9 cellular contexts compared by ENCODE assay signal in the genomic region with DNA sequence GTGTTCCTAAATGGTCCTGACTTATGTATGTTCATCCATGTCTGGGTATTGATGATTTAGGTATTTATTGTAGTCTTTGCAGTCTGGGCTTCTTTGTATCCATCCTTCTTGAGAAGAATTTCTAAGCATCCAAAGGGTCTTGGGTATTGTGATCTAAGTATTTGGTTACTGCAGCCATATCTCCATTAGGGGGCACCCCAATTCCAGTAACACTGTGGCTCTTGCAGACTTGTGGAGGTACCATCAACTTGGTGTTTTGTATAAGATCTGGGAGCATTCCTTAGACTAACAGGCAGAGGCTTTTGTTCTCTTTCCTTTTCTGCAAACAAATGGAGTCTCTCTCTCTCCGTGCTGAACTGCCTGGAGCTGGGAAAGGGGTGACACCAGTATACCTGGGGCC.
DNase-seq lines count a peak whose midpoint lies in the region; ATAC-seq, FAIRE-seq and TF ChIP-seq lines count a peak whose summit lies in the region.
"Had no signal": no experiment of that assay in that cellular context is flagged by ENCODE, and none has a peak within 500 bp of the region (broad histone marks: within the 10 kb centered on the region; RNA-seq: fewer than 3 reads in every experiment).

No MANE protein-coding gene starts in this region.

- no peak overlapping the region for H3K27ac ChIP-seq in osteoblast (ENCODE audit: low read depth, low read length)

- no peaks in the 10 kb centered on the region for H3K9me3 ChIP-seq in osteoblast (ENCODE audit: low read depth, low read length)

- DNase-seq in activated T-cell treated with anti-CD3 and anti-CD28 coated beads, Interleukin-2, amount 50 U/mL, for 72 hours = peak; percentile 8 to 10
- DNase-seq in activated T-cell treated with anti-CD3 and anti-CD28 coated beads for 4 hours (no peak), LHCN-M2 (ENCODE audit: low read depth) (peak; percentile 1), astrocyte of the spinal cord (ENCODE audit: low read depth, low spot score) (no peak), osteoblast (ENCODE audit: insufficient read length, low spot score, missing footprints) (no peak), HTR-8/SVneo (ENCODE audit: insufficient read length, low spot score) (no peak), mesothelial cell of epicardium (ENCODE audit: low spot score in 2 of 2, unreplicated experiment in 2 of 2) (no peak)
- DNase-seq in activated effector memory CD4-positive, alpha-beta T cell treated with Interleukin-2 at 50 U/mL for 16 hours = no peak
- DNase-seq: DMS153 had no signal

- H3K79me2 ChIP-seq in osteoblast (ENCODE audit: insufficient read depth, low read length) = no peaks in the 10 kb centered on the region

- in situ Hi-C loops in astrocyte of the spinal cord (cut with HindIII; ENCODE audit: low sequenced_read_pairs) = no loop called here

- peak in 1 of 2 donors; percentile 32 for ATAC-seq in activated T-cell treated with anti-CD3 and anti-CD28 coated beads, Interleukin-2, amount 50 U/mL, for 72 hours (replicated peaks in 1 of 2)

- H3K27ac Mint-ChIP-seq in activated T-cell treated with anti-CD3 and anti-CD28 coated beads, Interleukin-2, amount 50 U/mL, for 72 hours = no peak overlapping the region
- H3K27ac Mint-ChIP-seq in mesothelial cell of epicardium = no peak overlapping the region

- H3K4me2 ChIP-seq in osteoblast (ENCODE audit: insufficient read depth, low read length) = no peak overlapping the region

- no peak overlapping the region for H3K4me3 Mint-ChIP-seq in activated T-cell treated with anti-CD3 and anti-CD28 coated beads, Interleukin-2, amount 50 U/mL, for 72 hours
- H3K4me3 Mint-ChIP-seq in mesothelial cell of epicardium = no peak overlapping the region

- H3K36me3 ChIP-seq in osteoblast (ENCODE audit: insufficient read depth, low read length) = no peaks in the 10 kb centered on the region

- H3K36me3 Mint-ChIP-seq in activated T-cell treated with anti-CD3 and anti-CD28 coated beads, Interleukin-2, amount 50 U/mL, for 72 hours (ENCODE audit: insufficient read depth in 2 of 2) = peaks cover 8 to 9% of the 10 kb centered on the region in 2 donors
- peaks cover 5% of the 10 kb centered on the region for H3K36me3 Mint-ChIP-seq in mesothelial cell of epicardium

- no peaks in the 10 kb centered on the region for H3K4me1 ChIP-seq in osteoblast (ENCODE audit: insufficient read depth, low read length)

- H2AFZ ChIP-seq in osteoblast (ENCODE audit: low read length) = no peak overlapping the region

- no peaks in the 10 kb centered on the region for H3K27me3 ChIP-seq in osteoblast (ENCODE audit: insufficient read depth, low read length)

- no peak overlapping the region for H3K4me3 ChIP-seq in astrocyte of the spinal cord (ENCODE audit: low read depth, low read length)
- H3K4me3 ChIP-seq in osteoblast (ENCODE audit: insufficient read depth, low read length) = no peak overlapping the region

- H4K20me1 ChIP-seq in osteoblast (ENCODE audit: insufficient read depth, low read length) = no peaks in the 10 kb centered on the region

- peaks cover 4 to 10% of the 10 kb centered on the region in 2 donors for H3K9me3 Mint-ChIP-seq in activated T-cell treated with anti-CD3 and anti-CD28 coated beads, Interleukin-2, amount 50 U/mL, for 72 hours
- peaks cover 89% of the 10 kb centered on the region for H3K9me3 Mint-ChIP-seq in mesothelial cell of epicardium

- TF ChIP-seq CTCF in astrocyte of the spinal cord (IDR thresholded peaks at IDR 0.05; ENCODE audit: low read depth, low read length) (peak; percentile 14), osteoblast (IDR thresholded peaks at IDR 0.05; ENCODE audit: extremely low read depth, low read depth, low read length) (peak; percentile 38), mesothelial cell of epicardium (IDR thresholded peaks at IDR 0.05; ENCODE audit: unreplicated experiment) (no peak)

- no peak for FAIRE-seq in HTR-8/SVneo (lab: Jason Lieb, UNC)

- no peaks in the 10 kb centered on the region for H3K4me1 Mint-ChIP-seq in activated T-cell treated with anti-CD3 and anti-CD28 coated beads, Interleukin-2, amount 50 U/mL, for 72 hours (ENCODE audit: low read depth)
- no peaks in the 10 kb centered on the region for H3K4me1 Mint-ChIP-seq in mesothelial cell of epicardium

- peaks cover 9% of the 10 kb centered on the region for H3K27me3 Mint-ChIP-seq in activated T-cell treated with anti-CD3 and anti-CD28 coated beads, Interleukin-2, amount 50 U/mL, for 72 hours (ENCODE audit: low read depth)
- no peaks in the 10 kb centered on the region for H3K27me3 Mint-ChIP-seq in mesothelial cell of epicardium (ENCODE audit: low read depth)

Comparison
In these comparisons a context has a peak if more than half of its experiments do, and no peak if none do; other contexts are left out.
1. DNase-seq: peak in activated T-cell treated with anti-CD3 and anti-CD28 coated beads, Interleukin-2, amount 50 U/mL, for 72 hours (2 of 2) and LHCN-M2 (single experiment); none in activated T-cell treated with anti-CD3 and anti-CD28 coated beads for 4 hours (single experiment), astrocyte of the spinal cord (single experiment), osteoblast (single experiment), activated effector memory CD4-positive, alpha-beta T cell treated with Interleukin-2 at 50 U/mL for 16 hours (single experiment), HTR-8/SVneo (single experiment) and mesothelial cell of epicardium (0 of 2).